In the genomic region with DNA sequence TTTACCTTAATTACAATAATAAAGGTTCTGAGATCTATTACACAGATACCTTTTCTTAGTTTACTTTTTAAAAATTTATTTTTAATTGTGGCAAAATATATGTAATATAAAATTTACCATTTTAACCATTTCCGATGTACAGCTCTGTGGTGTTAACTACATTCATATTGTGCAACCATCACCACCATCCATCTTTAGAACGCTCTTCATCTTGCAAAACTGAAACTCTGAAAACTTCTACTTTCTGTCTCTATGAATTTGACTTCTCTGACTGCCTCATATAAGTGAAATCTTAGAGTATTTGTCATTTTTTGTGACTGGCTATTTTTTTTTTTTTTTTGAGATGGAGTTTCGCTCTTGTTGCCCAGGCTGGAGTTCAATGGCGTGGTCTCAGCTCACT, we compare ENCODE assay signal across 14 cellular contexts.
A peak's percentile ranks its signal among the peaks of the same experiment; 100 is the strongest.
DNase-seq lines count a peak whose midpoint lies in the region; ATAC-seq and TF ChIP-seq lines count a peak whose summit lies in the region.
"Had no signal": no experiment of that assay in that cellular context is flagged by ENCODE, and none has a peak within 500 bp of the region (broad histone marks: within the 10 kb centered on the region; RNA-seq: fewer than 3 reads in every experiment).

No MANE protein-coding gene starts in this region.

- H3K9me3 Mint-ChIP-seq in nephron = no peaks in the 10 kb centered on the region
- H3K9me3 Mint-ChIP-seq: activated CD4-positive, alpha-beta memory T cell treated with anti-CD3 and anti-CD28 coated beads, Interleukin-2, amount 10 ng/mL, durations not matched to agents 7 days and 5 days; activated T-cell treated with anti-CD3 and anti-CD28 coated beads, Interleukin-2, amount 50 U/mL, for 72 hours; natural killer cell treated with Interleukin-12 subunit alpha and Interleukin-12 subunit beta and Interleukin-15 and Interleukin-18, amount 100 ng/mL, for 72 hours had no signal

- H3K27ac Mint-ChIP-seq in nephron = peak overlapping the region in 2 of 3 experiments; percentile 9 to 94
- H3K27ac Mint-ChIP-seq: activated CD4-positive, alpha-beta memory T cell treated with anti-CD3 and anti-CD28 coated beads, Interleukin-2, amount 10 ng/mL, durations not matched to agents 7 days and 5 days; activated T-cell treated with anti-CD3 and anti-CD28 coated beads, Interleukin-2, amount 50 U/mL, for 72 hours; B cell; natural killer cell treated with Interleukin-12 subunit alpha and Interleukin-12 subunit beta and Interleukin-15 and Interleukin-18, amount 100 ng/mL, for 72 hours had no signal

- no peak for TF ChIP-seq CTCF in nephron (IDR thresholded peaks at IDR 0.05; ENCODE audit: unreplicated experiment in 3 of 3)

- H3K27me3 Mint-ChIP-seq in nephron (ENCODE audit: low read depth) = peaks cover 9% of the 10 kb centered on the region
- H3K27me3 Mint-ChIP-seq: activated CD4-positive, alpha-beta memory T cell treated with anti-CD3 and anti-CD28 coated beads, Interleukin-2, amount 10 ng/mL, durations not matched to agents 7 days and 5 days; B cell had no signal

- ATAC-seq in GM18858 (IDR thresholded peaks at IDR 0.05; ENCODE audit: unreplicated experiment) (peak; percentile 51), HG03280 (IDR thresholded peaks at IDR 0.05; ENCODE audit: unreplicated experiment) (peak; percentile 54)
- ATAC-seq: activated T-cell treated with anti-CD3 and anti-CD28 coated beads, Interleukin-2, amount 50 U/mL, for 72 hours; natural killer cell treated with Interleukin-12 subunit alpha and Interleukin-12 subunit beta and Interleukin-15 and Interleukin-18, amount 100 ng/mL, for 72 hours had no signal

- H3K36me3 Mint-ChIP-seq in nephron (ENCODE audit: low read depth) = no peaks in the 10 kb centered on the region
- H3K36me3 Mint-ChIP-seq: natural killer cell treated with Interleukin-12 subunit alpha and Interleukin-12 subunit beta and Interleukin-15 and Interleukin-18, amount 100 ng/mL, for 72 hours had no signal

- peaks cover 30% of the 10 kb centered on the region for H3K4me1 Mint-ChIP-seq in nephron
- H3K4me1 Mint-ChIP-seq: activated CD4-positive, alpha-beta memory T cell treated with anti-CD3 and anti-CD28 coated beads, Interleukin-2, amount 10 ng/mL, durations not matched to agents 7 days and 5 days; B cell had no signal

- no peak overlapping the region for H3K4me3 Mint-ChIP-seq in nephron
- H3K4me3 Mint-ChIP-seq: activated CD4-positive, alpha-beta memory T cell treated with anti-CD3 and anti-CD28 coated beads, Interleukin-2, amount 10 ng/mL, durations not matched to agents 7 days and 5 days; activated T-cell treated with anti-CD3 and anti-CD28 coated beads, Interleukin-2, amount 50 U/mL, for 72 hours; B cell; natural killer cell treated with Interleukin-12 subunit alpha and Interleukin-12 subunit beta and Interleukin-15 and Interleukin-18, amount 100 ng/mL, for 72 hours had no signal

- DNase-seq in SIG-M5 treated with dmso at 0.1 percent for 504 hours (lab: John Stamatoyannopoulos, UW; ENCODE audit: unreplicated experiment) = peak; percentile 93
- no peak for DNase-seq in COR-L47 (lab: John Stamatoyannopoulos, UW)
- DNase-seq in hepatic stellate cell (ENCODE audit: low spot score) = no peak
- no peak for DNase-seq in GF-D8 (lab: John Stamatoyannopoulos, UW)
- no peak for DNase-seq in SHP77 (lab: John Stamatoyannopoulos, UW)
- DNase-seq: activated CD4-positive, alpha-beta memory T cell treated with anti-CD3 and anti-CD28 coated beads, Interleukin-2, amount 10 ng/mL, durations not matched to agents 7 days and 5 days; activated T-cell treated with anti-CD3 and anti-CD28 coated beads, Interleukin-2, amount 50 U/mL, for 72 hours; DMS 273 treated with DMSO at 0.1 percent for 48 hours; lower lobe of right lung had no signal
